Comparison of ENCODE assay signal across 13 cellular contexts in genomic region chr6:45116714-45117410, GRCh38.
DNase-seq lines count a peak whose midpoint lies in the region; ATAC-seq, FAIRE-seq and TF ChIP-seq lines count a peak whose summit lies in the region.
"Had no signal": no experiment of that assay in that cellular context is flagged by ENCODE, and none has a peak within 500 bp of the region (broad histone marks: within the 10 kb centered on the region; RNA-seq: fewer than 3 reads in every experiment).

No MANE protein-coding gene starts in this region.

- peaks cover 20% of the 10 kb centered on the region for H3K4me1 Mint-ChIP-seq in activated T-cell treated with anti-CD3 and anti-CD28 coated beads, Interleukin-2, amount 50 U/mL, for 4 hours (ENCODE audit: low read depth)

- H3K4me2 ChIP-seq in skeletal muscle satellite cell (ENCODE audit: low read length) = peak overlapping the region; percentile 57

- peak; percentile 65 to 73 for ATAC-seq in activated T-cell treated with anti-CD3 and anti-CD28 coated beads, Interleukin-2, amount 50 U/mL, for 4 hours
- ATAC-seq in upper lobe of right lung = no peak

- H3K27me3 Mint-ChIP-seq in activated T-cell treated with anti-CD3 and anti-CD28 coated beads, Interleukin-2, amount 50 U/mL, for 4 hours (ENCODE audit: low read depth) = no peaks in the 10 kb centered on the region
- H3K27me3 Mint-ChIP-seq: dendritic cell treated with granulocyte-macrophage colony-stimulating factor and Interleukin-4, amounts not matched to agents 40 ng/mL and 50 ng/mL, for 4 days had no signal

- TF ChIP-seq CTCF in upper lobe of right lung (IDR thresholded peaks at IDR 0.05) (no peak), suprapubic skin (IDR thresholded peaks at IDR 0.05) (no peak)

- TF ChIP-seq POLR2A in GM12891 (IDR thresholded peaks at IDR 0.05; ENCODE audit: low read depth, low read length) (no peak), suprapubic skin (IDR thresholded peaks at IDR 0.05) (no peak)

- H3K36me3 ChIP-seq in SJCRH30 = no peaks in the 10 kb centered on the region
- H3K36me3 ChIP-seq in skeletal muscle satellite cell (ENCODE audit: insufficient read depth, low read length) = no peaks in the 10 kb centered on the region
- no peaks in the 10 kb centered on the region for H3K36me3 ChIP-seq in upper lobe of right lung
- no peaks in the 10 kb centered on the region for H3K36me3 ChIP-seq in suprapubic skin

- peak overlapping the region; percentile 62 for H3K9ac ChIP-seq in skeletal muscle satellite cell (ENCODE audit: low read depth, low read length)

- H3K27me3 ChIP-seq in SJCRH30 (no peaks in the 10 kb centered on the region), skeletal muscle satellite cell (ENCODE audit: control insufficient read depth, insufficient read depth, low read length) (no peaks in the 10 kb centered on the region), upper lobe of right lung (no peaks in the 10 kb centered on the region), suprapubic skin (no peaks in the 10 kb centered on the region)

- DNase-seq in activated T-cell treated with anti-CD3 and anti-CD28 coated beads, Interleukin-2, amount 50 U/mL, for 4 hours = no peak
- no peak for DNase-seq in activated T-cell treated with anti-CD3 and anti-CD28 coated beads for 4 hours
- peak in 1 of 2 experiments; percentile 30 for DNase-seq in SJCRH30
- peak; percentile 61 for DNase-seq in dedifferentiated amniotic fluid mesenchymal stem cell (ENCODE audit: extremely low spot score)
- DNase-seq in GM12891 (ENCODE audit: insufficient read length, low spot score) = no peak
- no peak for DNase-seq in upper lobe of right lung
- DNase-seq in suprapubic skin (ENCODE audit: low spot score in 2 of 2) = no peak
- DNase-seq: activated CD8-positive, alpha-beta memory T cell treated with anti-CD3 and anti-CD28 coated beads for 24 hours; SHP77 treated with DMSO at 0.1 percent for 48 hours; stimulated activated naive CD4-positive, alpha-beta T cell had no signal

- no peaks in the 10 kb centered on the region for H3K9me3 Mint-ChIP-seq in activated T-cell treated with anti-CD3 and anti-CD28 coated beads, Interleukin-2, amount 50 U/mL, for 4 hours
- H3K9me3 Mint-ChIP-seq: dendritic cell treated with granulocyte-macrophage colony-stimulating factor and Interleukin-4, amounts not matched to agents 40 ng/mL and 50 ng/mL, for 4 days had no signal

- FAIRE-seq in GM12891 (lab: Jason Lieb, UNC) = no peak

- H3K4me1 ChIP-seq in SJCRH30 (peaks cover 37% of the 10 kb centered on the region), skeletal muscle satellite cell (ENCODE audit: control insufficient read depth, insufficient read depth, low read length) (peaks cover 21% of the 10 kb centered on the region), upper lobe of right lung (no peaks in the 10 kb centered on the region), suprapubic skin (no peaks in the 10 kb centered on the region)

- intact Hi-C loops in upper lobe of right lung (cut with DNase I) = no loop called here

- no peak for TF ChIP-seq EP300 in suprapubic skin (IDR thresholded peaks at IDR 0.05)

- H3K9me3 ChIP-seq in SJCRH30 (replicated peaks) = no peaks in the 10 kb centered on the region
- no peaks in the 10 kb centered on the region for H3K9me3 ChIP-seq in skeletal muscle satellite cell (replicated peaks; ENCODE audit: low read length)
- H3K9me3 ChIP-seq in upper lobe of right lung = no peaks in the 10 kb centered on the region
- no peaks in the 10 kb centered on the region for H3K9me3 ChIP-seq in suprapubic skin

- peak overlapping the region; percentile 30 for H3K27ac ChIP-seq in SJCRH30
- H3K27ac ChIP-seq in upper lobe of right lung = no peak overlapping the region
- no peak overlapping the region for H3K27ac ChIP-seq in suprapubic skin
- H3K27ac ChIP-seq: HL-60 had no signal

- peak overlapping the region; percentile 14 for H3K4me3 Mint-ChIP-seq in activated T-cell treated with anti-CD3 and anti-CD28 coated beads, Interleukin-2, amount 50 U/mL, for 4 hours
- H3K4me3 Mint-ChIP-seq: dendritic cell treated with granulocyte-macrophage colony-stimulating factor and Interleukin-4, amounts not matched to agents 40 ng/mL and 50 ng/mL, for 4 days had no signal

- no peaks in the 10 kb centered on the region for H3K36me3 Mint-ChIP-seq in activated T-cell treated with anti-CD3 and anti-CD28 coated beads, Interleukin-2, amount 50 U/mL, for 4 hours (ENCODE audit: insufficient read depth)

- H3K4me3 ChIP-seq in SJCRH30 (no peak overlapping the region), skeletal muscle satellite cell (ENCODE audit: low read length) (no peak overlapping the region), upper lobe of right lung (no peak overlapping the region), suprapubic skin (no peak overlapping the region)

TF ChIP-seq in GM12891, 5 proteins besides CTCF, POLR2A, EP300 and RAD21:
- TF ChIP-seq POU2F2 (IDR thresholded peaks at IDR 0.05; ENCODE audit: low read depth, low read length) = no peak
- no peak for TF ChIP-seq SPI1 (IDR thresholded peaks at IDR 0.05; ENCODE audit: low read depth, low read length)
- no peak for TF ChIP-seq PAX5 (IDR thresholded peaks at IDR 0.05; ENCODE audit: insufficient read depth, low read length, severe bottlenecking)
- no peak for TF ChIP-seq TAF1 (IDR thresholded peaks at IDR 0.05; ENCODE audit: low read depth, low read length)
- no peak for TF ChIP-seq POLR2AphosphoS5 (IDR thresholded peaks at IDR 0.05; ENCODE audit: low read depth, low read length)
